In the genomic region with DNA sequence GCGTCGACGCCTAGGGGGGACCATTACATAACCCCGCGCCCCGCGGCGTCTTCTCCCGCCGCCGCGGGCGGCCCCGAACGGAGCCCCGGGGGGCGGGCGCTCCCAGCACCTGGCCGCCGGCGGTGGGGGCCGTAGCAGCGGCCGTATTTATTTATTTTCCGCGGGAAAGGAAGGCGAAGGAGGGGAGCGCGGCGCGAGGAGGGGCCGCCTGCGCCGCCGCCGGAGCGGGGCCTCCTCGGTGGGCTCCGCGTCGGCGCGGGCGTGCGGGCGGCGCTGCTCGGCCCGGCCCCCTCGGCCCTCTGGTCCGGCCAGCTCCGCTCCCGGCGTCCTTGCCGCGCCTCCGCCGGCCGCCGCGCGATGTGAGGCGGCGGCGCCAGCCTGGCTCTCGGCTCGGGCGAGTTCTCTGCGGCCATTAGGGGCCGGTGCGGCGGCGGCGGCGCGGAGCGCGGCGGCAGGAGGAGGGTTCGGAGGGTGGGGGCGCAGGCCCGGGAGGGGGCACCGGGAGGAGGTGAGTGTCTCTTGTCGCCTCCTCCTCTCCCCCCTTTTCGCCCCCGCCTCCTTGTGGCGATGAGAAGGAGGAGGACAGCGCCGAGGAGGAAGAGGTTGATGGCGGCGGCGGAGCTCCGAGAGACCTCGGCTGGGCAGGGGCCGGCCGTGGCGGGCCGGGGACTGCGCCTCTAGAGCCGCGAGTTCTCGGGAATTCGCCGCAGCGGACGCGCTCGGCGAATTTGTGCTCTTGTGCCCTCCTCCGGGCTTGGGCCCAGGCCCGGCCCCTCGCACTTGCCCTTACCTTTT, we compare ENCODE assay signal across 8 cellular contexts. TPM values are rescaled to one million over a fixed set of nuclear protein-coding genes. Genes with fewer than 3 reads are reported as not detected.
DNase-seq lines count a peak whose midpoint lies in the region; ATAC-seq and TF ChIP-seq lines count a peak whose summit lies in the region.

A gene (plus strand): TSS at position 570 of the 795 bp plus-strand sequence. CDS start 413 bp downstream, outside the sequence.

- CTCF ChIA-PET in mammary epithelial cell (lab: Charles Lee; ENCODE audit: low non-redundant PET), result no interaction called here

- peaks cover 0 to 3% (median 0%) of the 10 kb centered on the region in 3 donors for H3K36me3 Mint-ChIP-seq in immature natural killer cell

- no TSS peak for BruUV-seq in mammary epithelial cell (replicated peaks; lab: Mats Ljungman, UMichigan)

- peak within 1 kb of the TSS; percentile 80 for H2AFZ ChIP-seq in mammary epithelial cell (ENCODE audit: low read depth, low read length)

- ATAC-seq in HG02571 (IDR thresholded peaks at IDR 0.05; ENCODE audit: unreplicated experiment), result peak; percentile 46

- H3K27me3 ChIP-seq in mammary epithelial cell (ENCODE audit: insufficient read depth, low read length) (no peaks in the 10 kb centered on the region), spleen (replicated peaks in 1 of 7) (no peaks in the 10 kb centered on the region)

- H3K27ac ChIP-seq in mammary epithelial cell (ENCODE audit: insufficient read depth, low read depth, low read length), result peak within 1 kb of the TSS; percentile 88
- peak within 1 kb of the TSS; percentile 99 to 100 (median 100) for H3K27ac ChIP-seq in spleen

- H3K36me3 ChIP-seq in mammary epithelial cell (ENCODE audit: insufficient read depth, low read length) (no peaks in the 10 kb centered on the region), spleen (no peaks in the 10 kb centered on the region)

- peak in 1 of 3 donors; percentile 53 for TF ChIP-seq POLR2A in spleen (IDR thresholded peaks at IDR 0.05)

- intact Hi-C loops in mammary epithelial cell (cut with micrococcal nuclease) (loop anchor here (2.0 to 5.0 kb wide), 3 partner anchors 90 to 195 kb away; a partner anchor contains a TSS), spleen (cut with DNase I; ENCODE audit: low total_unique reads) (loop anchor here (2.0 to 10.0 kb wide), 2 partner anchors 67 to 141 kb away; a partner anchor contains a TSS)

- peak within 1 kb of the TSS; percentile 99 to 100 (median 99) for H3K27ac Mint-ChIP-seq in immature natural killer cell

- H3K4me1 ChIP-seq in mammary epithelial cell (ENCODE audit: insufficient read depth, low read length), result peaks cover 6% of the 10 kb centered on the region
- H3K4me1 ChIP-seq in spleen, result peaks cover 28 to 53% (median 48%) of the 10 kb centered on the region in 6 donors

- DNase-seq in NCI-H1417 (lab: John Stamatoyannopoulos, UW) (peak; percentile 28 to 84 (median 75)), NCI-H1417 treated with DMSO at 0.1 percent for 48 hours (lab: John Stamatoyannopoulos, UW) (no peak), NCI-H1105 (lab: John Stamatoyannopoulos, UW) (peak; percentile 38), mammary epithelial cell (peak; percentile 67), immature natural killer cell (peak; percentile 85 to 87 (median 86)), spleen (peak; percentile 98)

- in situ Hi-C loops in mammary epithelial cell (cut with MboI; ENCODE audit: low sequenced_read_pairs in 2 of 2), result loop anchor here in 1 of 2 donors (25.0 kb wide), 1 partner anchor 130 kb away; a partner anchor contains a TSS

- peak within 1 kb of the TSS; percentile 70 for H3K4me3 ChIP-seq in WI38 (ENCODE audit: low read depth, low read length)
- H3K4me3 ChIP-seq in mammary epithelial cell (replicated peaks in 1 of 3; ENCODE audit: insufficient read depth in 1 of 3, low read depth in 2 of 3, low read length in 3 of 3), result peak within 1 kb of the TSS; percentile 92 to 98 (median 96)
- peak within 1 kb of the TSS; percentile 72 to 92 (median 82) for H3K4me3 ChIP-seq in spleen

- peaks cover 0 to 2% (median 0%) of the 10 kb centered on the region in 6 donors for H3K9me3 Mint-ChIP-seq in immature natural killer cell

- peak within 1 kb of the TSS; percentile 89 for H3K4me2 ChIP-seq in mammary epithelial cell (ENCODE audit: insufficient read depth, low read depth, low read length)

- dilution Hi-C loops in mammary epithelial cell (cut with HindIII; ENCODE audit: low sequenced_read_pairs), result loop anchor here (5.0 kb wide), 1 partner anchor 95 kb away; no protein-coding TSS in a partner anchor

- peaks cover 5 to 10% (median 8%) of the 10 kb centered on the region in 3 donors for H3K27me3 Mint-ChIP-seq in immature natural killer cell (ENCODE audit: low read depth in 3 of 3)

- H3K4me3 Mint-ChIP-seq in immature natural killer cell, result peak within 1 kb of the TSS; percentile 98 to 100 (median 99)

- WGBS in mammary epithelial cell (ENCODE audit: low coverage, missing lambda C conversion rate), result 2% methylated on average over 7 of the region's 112 CpGs
- 0 to 1% (median 1%) methylated on average over 49 to 109 of the region's 112 CpGs for WGBS in spleen, 5 donors

- H3K79me2 ChIP-seq in mammary epithelial cell (ENCODE audit: insufficient read depth, low read length), result peaks cover 56% of the 10 kb centered on the region

- H3K9me3 ChIP-seq in mammary epithelial cell (replicated peaks; ENCODE audit: insufficient read depth, low read length), result no peaks in the 10 kb centered on the region
- no peaks in the 10 kb centered on the region for H3K9me3 ChIP-seq in spleen

- H4K20me1 ChIP-seq in mammary epithelial cell (ENCODE audit: insufficient read depth, low read length), result peaks cover 9% of the 10 kb centered on the region

- peaks cover 46 to 51% of the 10 kb centered on the region in 2 donors for H3K4me1 Mint-ChIP-seq in immature natural killer cell

- peak within 1 kb of the TSS; percentile 98 for H3K9ac ChIP-seq in mammary epithelial cell (ENCODE audit: insufficient read depth, low read length)

- TF ChIP-seq CTCF in WI38 (IDR thresholded peaks at IDR 0.05; ENCODE audit: low read depth, low read length), result no peak
- TF ChIP-seq CTCF in mammary epithelial cell (conservative IDR thresholded peaks at IDR 0.05 in 1 of 2, IDR thresholded peaks at IDR 0.05 in 1 of 2; ENCODE audit: extremely low read depth in 1 of 2, insufficient read depth in 1 of 2, low read depth in 1 of 2, low read length in 2 of 2), result peak in 1 of 2 donors; percentile 33
- peak; percentile 26 to 78 (median 52) for TF ChIP-seq CTCF in spleen (IDR thresholded peaks at IDR 0.05 in 8 of 11, conservative IDR thresholded peaks at IDR 0.05 in 3 of 11)

RNA-seq across cellular contexts. Expression of the gene that starts here (rescaled TPM):
- 10 to 100 TPM; 55.8 to 68.0 TPM for total RNA-seq in mammary epithelial cell
- 8.8 TPM for polyA plus RNA-seq in mammary epithelial cell
- polyA minus RNA-seq in mammary epithelial cell, result 158 TPM
- 10 to 100 TPM in 1 of 3 donors, 1 to 10 TPM in 2; 4.6 to 23.1 (median 8.6) TPM for polyA plus RNA-seq in immature natural killer cell
- total RNA-seq in spleen, result 100 to 1,000 TPM in 6 of 7 donors, 10 to 100 TPM in 1; 93.4 to 196 (median 124) TPM
- 10 to 100 TPM in 1 of 3 donors, 1 to 10 TPM in 2; 3.9 to 16.0 (median 4.9) TPM for polyA plus RNA-seq in spleen
